In genomic region chr2:223075301-223076270, GRCh38 we compare ENCODE assay signal across 1 cellular context.
TF ChIP-seq lines count a peak whose summit lies in the region.

No MANE protein-coding gene starts in this region.

TF ChIP-seq in SK-N-SH treated with all-trans-retinoic acid at 6 μM for 48 hours, 23 proteins besides CTCF, POLR2A, EP300 and RAD21 (continued from another document):
- TF ChIP-seq TSHZ2 (CRISPR knock-in tag; IDR thresholded peaks at IDR 0.05) (no peak), PPARA (CRISPR knock-in tag; IDR thresholded peaks at IDR 0.05; ENCODE audit: borderline replicate concordance) (no peak), ZFP3 (CRISPR knock-in tag; IDR thresholded peaks at IDR 0.05) (no peak), ZFP30 (CRISPR knock-in tag; IDR thresholded peaks at IDR 0.05) (no peak), TOX (CRISPR knock-in tag; IDR thresholded peaks at IDR 0.05; ENCODE audit: borderline replicate concordance) (no peak)
